Comparison of ENCODE assay signal across 1 cellular context in the genomic region with DNA sequence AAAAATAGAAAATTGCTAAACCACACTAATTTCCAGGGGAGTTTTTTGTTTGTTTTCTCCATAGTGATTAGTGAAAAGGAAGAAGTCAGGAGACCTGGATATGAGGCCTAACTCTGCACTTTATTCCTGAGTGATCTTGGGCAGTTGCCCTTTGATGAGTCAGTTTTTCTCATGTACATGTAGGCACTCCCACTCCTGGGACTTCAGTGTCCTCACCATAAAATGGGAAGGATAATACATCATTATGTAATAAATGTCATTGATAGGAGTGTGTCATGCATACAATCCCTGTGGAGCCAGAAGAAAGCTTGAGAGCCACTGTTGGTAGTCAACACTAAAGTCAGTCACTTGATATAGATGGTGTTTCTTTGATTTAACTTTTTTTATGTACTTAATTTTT.
A peak's percentile ranks its signal among the peaks of the same experiment; 100 is the strongest.
TF ChIP-seq lines count a peak whose summit lies in the region.

No MANE protein-coding gene starts in this region.

TF ChIP-seq in endothelial cell of umbilical vein, 7 proteins besides CTCF, POLR2A, EP300 and RAD21:
- TF ChIP-seq, protein P1, sequence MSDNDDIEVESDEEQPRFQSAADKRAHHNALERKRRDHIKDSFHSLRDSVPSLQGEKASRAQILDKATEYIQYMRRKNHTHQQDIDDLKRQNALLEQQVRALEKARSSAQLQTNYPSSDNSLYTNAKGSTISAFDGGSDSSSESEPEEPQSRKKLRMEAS (IDR thresholded peaks at IDR 0.05; ENCODE audit: insufficient read depth, insufficient read length), result no peak
- TF ChIP-seq JUN (IDR thresholded peaks at IDR 0.05; ENCODE audit: borderline replicate concordance, insufficient read depth, insufficient read length, low read depth) (peak; percentile 57), GATA2 (IDR thresholded peaks at IDR 0.05; ENCODE audit: insufficient read depth, insufficient read length, low read depth, low read length) (no peak), EZH2 (IDR thresholded peaks at IDR 0.05; ENCODE audit: borderline replicate concordance, low read depth, low read length, severe bottlenecking) (no peak), MYC (IDR thresholded peaks at IDR 0.05; ENCODE audit: low read depth, low read length) (no peak), POLR2AphosphoS5 (IDR thresholded peaks at IDR 0.05; ENCODE audit: insufficient read depth, low read depth, low read length) (no peak), FOS (IDR thresholded peaks at IDR 0.05; ENCODE audit: borderline replicate concordance, insufficient read depth, low read length) (peak; percentile 65)
TF ChIP-seq in endothelial cell of umbilical vein: peak in this region for 2.
